In the genomic region with DNA sequence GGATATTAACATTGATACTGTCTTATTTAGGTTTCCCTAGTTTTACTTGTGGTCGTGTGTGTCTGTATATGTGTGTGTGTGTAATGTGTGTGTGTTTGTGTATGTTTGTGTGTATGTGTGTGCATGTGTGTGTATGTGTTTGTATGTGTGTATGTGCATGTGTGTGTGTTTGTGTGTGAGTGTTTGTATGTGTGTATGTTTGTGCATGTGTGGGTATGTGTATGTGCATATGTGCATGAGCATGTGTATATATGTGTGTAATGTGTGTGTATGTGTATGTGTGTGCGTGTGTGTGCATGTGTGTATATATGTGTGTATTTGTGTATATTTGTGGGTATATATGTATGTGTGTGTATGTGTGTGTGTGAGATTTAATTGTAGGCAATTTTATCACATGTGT, we compare ENCODE assay signal across 22 cellular contexts.
"Had no signal": no experiment of that assay in that cellular context is flagged by ENCODE, and none has a peak within 500 bp of the region (broad histone marks: within the 10 kb centered on the region; RNA-seq: fewer than 3 reads in every experiment).

No MANE protein-coding gene starts in this region.

- H3K9ac ChIP-seq: KMS-11 had no signal

- FAIRE-seq: RCC 7860 had no signal

- H3K27ac ChIP-seq: HL-60, KMS-11, SJSA1, SK-N-MC had no signal

- H3K4me2 ChIP-seq: KMS-11 had no signal

- H3K4me3 ChIP-seq: SJSA1, SK-N-MC had no signal

- H3K4me1 ChIP-seq: SJSA1 had no signal

- DNase-seq: Kasumi-1, MM.1S, NCI-H1092 treated with DMSO at 0.1 percent for 48 hours, NCI-H1436, NCI-H187, NCI-H2029, NCI-H2081 treated with DMSO at 0.1 percent for 48 hours, NCI-H2171, NCI-H226, NCI-H446, NCI-H510A, NCI-H524 treated with DMSO at 0.1 percent for 48 hours, NCI-H69, NCI-H774, Right ventricle myocardium superior, RPMI8226, SIG-M5 had no signal

- H3K36me3 ChIP-seq: SJSA1 had no signal
